Comparison of ENCODE assay signal across 26 cellular contexts in the genomic region with DNA sequence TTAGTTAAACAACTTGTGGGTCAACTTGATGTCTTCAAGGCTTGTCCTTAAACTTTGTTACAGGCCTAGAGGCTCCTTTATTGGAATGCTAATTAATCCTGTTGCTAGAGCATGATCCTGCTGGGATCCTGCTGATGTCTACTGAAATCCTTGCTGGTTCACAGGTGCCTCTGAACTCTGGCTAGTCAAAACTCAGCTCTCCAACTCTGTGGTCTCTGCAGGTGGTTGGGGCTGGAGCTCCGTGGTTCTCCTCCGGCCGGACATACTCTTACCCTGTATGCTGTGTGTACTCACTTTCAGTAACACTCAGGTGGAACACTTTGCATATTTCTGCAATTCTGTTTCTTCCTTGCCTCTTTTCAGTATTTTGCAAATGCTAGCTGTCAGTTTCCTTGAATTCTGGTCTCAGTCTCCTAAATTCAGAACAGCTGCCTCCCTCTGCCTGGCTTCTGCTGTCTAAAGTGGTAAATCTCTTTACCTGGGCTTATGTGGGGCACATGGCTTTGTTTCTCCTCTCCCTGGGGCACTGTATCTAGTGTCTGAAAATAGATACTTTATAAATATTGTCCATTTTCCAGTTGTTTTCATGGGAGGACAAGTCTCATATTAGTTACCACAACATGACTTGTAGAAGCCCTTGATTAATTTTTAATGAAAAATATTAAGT.
DNase-seq lines count a peak whose midpoint lies in the region; ATAC-seq and TF ChIP-seq lines count a peak whose summit lies in the region.
"Had no signal": no experiment of that assay in that cellular context is flagged by ENCODE, and none has a peak within 500 bp of the region (broad histone marks: within the 10 kb centered on the region; RNA-seq: fewer than 3 reads in every experiment).

No MANE protein-coding gene starts in this region.

- peaks cover 50% of the 10 kb centered on the region for H3K36me3 Mint-ChIP-seq in CD4-positive, CD25-positive, alpha-beta regulatory T cell
- H3K36me3 Mint-ChIP-seq in endodermal cell (ENCODE audit: low read depth) = peaks cover 1% of the 10 kb centered on the region

- H3K9me3 ChIP-seq in CD4-positive, CD25-positive, alpha-beta regulatory T cell (ENCODE audit: control insufficient read depth in 2 of 2, low read length in 2 of 2) = no peaks in the 10 kb centered on the region
- H3K9me3 ChIP-seq in endodermal cell (ENCODE audit: control insufficient read depth, low read length) (no peaks in the 10 kb centered on the region), gastrocnemius medialis (no peaks in the 10 kb centered on the region)
- H3K9me3 ChIP-seq: BLaER1, esophagus squamous epithelium, left lung, right lobe of liver, vagina had no signal

- H3K27me3 ChIP-seq in CD4-positive, CD25-positive, alpha-beta regulatory T cell (ENCODE audit: control insufficient read depth, insufficient read depth, low read length) = no peaks in the 10 kb centered on the region
- H3K27me3 ChIP-seq in endodermal cell (ENCODE audit: control insufficient read depth, insufficient read depth, low read length, poor library complexity, severe bottlenecking) (no peaks in the 10 kb centered on the region), gastrocnemius medialis (no peaks in the 10 kb centered on the region)
- H3K27me3 ChIP-seq: BLaER1, esophagus squamous epithelium, left lung, right lobe of liver, vagina had no signal

- H3K27ac Mint-ChIP-seq in CD4-positive, CD25-positive, alpha-beta regulatory T cell = peak overlapping the region; percentile 44 to 85 (median 61)
- H3K27ac Mint-ChIP-seq in endodermal cell = no peak overlapping the region
- H3K27ac Mint-ChIP-seq: activated naive CD4-positive, alpha-beta T cell treated with anti-CD3 and anti-CD28 coated beads, Interleukin-2, amount 10 ng/mL, durations not matched to agents 7 days and 5 days; effector memory CD8-positive, alpha-beta T cell; nephron had no signal

- no peaks in the 10 kb centered on the region for H3K4me1 ChIP-seq in CD4-positive, CD25-positive, alpha-beta regulatory T cell (ENCODE audit: control insufficient read depth, insufficient read depth, low read length, poor library complexity, severe bottlenecking)
- no peaks in the 10 kb centered on the region for H3K4me1 ChIP-seq in endodermal cell (ENCODE audit: control insufficient read depth, insufficient read depth, low read length)
- no peaks in the 10 kb centered on the region for H3K4me1 ChIP-seq in gastrocnemius medialis
- H3K4me1 ChIP-seq: BLaER1, esophagus squamous epithelium, left lung, parathyroid adenoma, right lobe of liver, vagina had no signal

- H3K9ac ChIP-seq in endodermal cell (ENCODE audit: extremely low read depth, low read length, poor library complexity, severe bottlenecking) = no peak overlapping the region
- H3K9ac ChIP-seq: BLaER1, parathyroid adenoma had no signal

- no peak overlapping the region for H3K4me3 Mint-ChIP-seq in CD4-positive, CD25-positive, alpha-beta regulatory T cell
- H3K4me3 Mint-ChIP-seq in endodermal cell = no peak overlapping the region
- H3K4me3 Mint-ChIP-seq: activated naive CD4-positive, alpha-beta T cell treated with anti-CD3 and anti-CD28 coated beads, Interleukin-2, amount 10 ng/mL, durations not matched to agents 7 days and 5 days; effector memory CD8-positive, alpha-beta T cell; nephron had no signal

- no peak for TF ChIP-seq CTCF in endodermal cell (conservative IDR thresholded peaks at IDR 0.05)
- TF ChIP-seq CTCF in gastrocnemius medialis (IDR thresholded peaks at IDR 0.05 in 4 of 5, conservative IDR thresholded peaks at IDR 0.05 in 1 of 5) = no peak

- in situ Hi-C loops in gastrocnemius medialis (cut with MboI; ENCODE audit: low sequenced_read_pairs in 4 of 4) = no loop called here

- no peak overlapping the region for H3K4me3 ChIP-seq in CD4-positive, CD25-positive, alpha-beta regulatory T cell (ENCODE audit: low read depth, low read length)
- H3K4me3 ChIP-seq in endodermal cell (ENCODE audit: low read length) = no peak overlapping the region
- H3K4me3 ChIP-seq in gastrocnemius medialis = no peak overlapping the region
- H3K4me3 ChIP-seq: BLaER1, esophagus squamous epithelium, K562, left lung, right lobe of liver, vagina had no signal

- WGBS in endodermal cell (ENCODE audit: insufficient coverage in 1 of 2, insufficient read length in 1 of 2), 2 experiments = 42 to 44% methylated on average over 3 of the region's 3 CpGs

- H3K4me1 Mint-ChIP-seq in CD4-positive, CD25-positive, alpha-beta regulatory T cell = peaks cover 14 to 25% (median 19%) of the 10 kb centered on the region in 4 donors
- peaks cover 15% of the 10 kb centered on the region for H3K4me1 Mint-ChIP-seq in endodermal cell
- H3K4me1 Mint-ChIP-seq: activated naive CD4-positive, alpha-beta T cell treated with anti-CD3 and anti-CD28 coated beads, Interleukin-2, amount 10 ng/mL, durations not matched to agents 7 days and 5 days; nephron had no signal

- no peak for DNase-seq in CD4-positive, CD25-positive, alpha-beta regulatory T cell
- peak; percentile 79 for DNase-seq in endodermal cell
- no peak for DNase-seq in AML-193 (lab: John Stamatoyannopoulos, UW)
- DNase-seq in cerebellar cortex (ENCODE audit: low spot score) = no peak
- DNase-seq in gastrocnemius medialis = no peak
- DNase-seq in NCI-H1092 treated with DMSO at 0.1 percent for 48 hours (lab: John Stamatoyannopoulos, UW) = no peak
- DNase-seq: activated CD8-positive, alpha-beta memory T cell treated with anti-CD3 and anti-CD28 coated beads for 24 hours; activated naive CD4-positive, alpha-beta T cell treated with anti-CD3 and anti-CD28 coated beads, Interleukin-2, amount 10 ng/mL, durations not matched to agents 7 days and 5 days; activated T-cell treated with anti-CD3 and anti-CD28 coated beads, Interleukin-2, amount 50 U/mL, for 48 hours; effector memory CD8-positive, alpha-beta T cell; EL; esophagus squamous epithelium; left lung; MV-4-11; NCI-H2029 treated with DMSO at 0.1 percent for 48 hours; NCI-H446; right lobe of liver; stimulated activated CD4-positive, alpha-beta T cell treated with anti-CD3 and anti-CD28 coated beads, Interleukin-15, amount 100 ng/mL, for 24 hours; T-helper 9 cell had no signal

- intact Hi-C loops in gastrocnemius medialis (cut with DNase I; ENCODE audit: low total_unique reads) = no loop called here

- no peaks in the 10 kb centered on the region for H3K27me3 Mint-ChIP-seq in CD4-positive, CD25-positive, alpha-beta regulatory T cell
- no peaks in the 10 kb centered on the region for H3K27me3 Mint-ChIP-seq in endodermal cell (ENCODE audit: insufficient read depth)
- H3K27me3 Mint-ChIP-seq: activated naive CD4-positive, alpha-beta T cell treated with anti-CD3 and anti-CD28 coated beads, Interleukin-2, amount 10 ng/mL, durations not matched to agents 7 days and 5 days; effector memory CD8-positive, alpha-beta T cell had no signal

- ATAC-seq in CD4-positive, CD25-positive, alpha-beta regulatory T cell (ENCODE audit: low read depth in 2 of 2) = no peak
- peak; percentile 44 for ATAC-seq in GM21390 (IDR thresholded peaks at IDR 0.05; ENCODE audit: unreplicated experiment)
- ATAC-seq in HG03442 (IDR thresholded peaks at IDR 0.05; ENCODE audit: unreplicated experiment) = peak; percentile 75
- no peak for ATAC-seq in gastrocnemius medialis
- ATAC-seq: effector memory CD8-positive, alpha-beta T cell; K562; left lung; right lobe of liver had no signal

- H3K36me3 ChIP-seq in CD4-positive, CD25-positive, alpha-beta regulatory T cell (ENCODE audit: control insufficient read depth, insufficient read depth, low read length) = peaks cover 16% of the 10 kb centered on the region
- no peaks in the 10 kb centered on the region for H3K36me3 ChIP-seq in endodermal cell (ENCODE audit: control insufficient read depth, insufficient read depth, low read length)
- H3K36me3 ChIP-seq in gastrocnemius medialis = no peaks in the 10 kb centered on the region
- H3K36me3 ChIP-seq: right lobe of liver had no signal

- H3K9me3 Mint-ChIP-seq in CD4-positive, CD25-positive, alpha-beta regulatory T cell = no peaks in the 10 kb centered on the region
- no peaks in the 10 kb centered on the region for H3K9me3 Mint-ChIP-seq in endodermal cell
- H3K9me3 Mint-ChIP-seq: activated naive CD4-positive, alpha-beta T cell treated with anti-CD3 and anti-CD28 coated beads, Interleukin-2, amount 10 ng/mL, durations not matched to agents 7 days and 5 days; effector memory CD8-positive, alpha-beta T cell; nephron had no signal

- TF ChIP-seq POLR2A in gastrocnemius medialis (IDR thresholded peaks at IDR 0.05) = no peak

- H3K27ac ChIP-seq in CD4-positive, CD25-positive, alpha-beta regulatory T cell (ENCODE audit: insufficient read depth, low read length, poor library complexity, severe bottlenecking) = no peak overlapping the region
- H3K27ac ChIP-seq in endodermal cell (ENCODE audit: low read depth, low read length) (no peak overlapping the region), gastrocnemius medialis (no peak overlapping the region)
- H3K27ac ChIP-seq: BLaER1, esophagus squamous epithelium, left lung, parathyroid adenoma, right lobe of liver, vagina had no signal

Comparison
In these comparisons a context has a peak if more than half of its experiments do, and no peak if none do; other contexts are left out.
1. ATAC-seq: peak in GM21390 (single experiment) and HG03442 (single experiment); none in CD4-positive, CD25-positive, alpha-beta regulatory T cell (0 of 2) and gastrocnemius medialis (0 of 2).